ENCODE assay signal across 18 cellular contexts in the genomic region with DNA sequence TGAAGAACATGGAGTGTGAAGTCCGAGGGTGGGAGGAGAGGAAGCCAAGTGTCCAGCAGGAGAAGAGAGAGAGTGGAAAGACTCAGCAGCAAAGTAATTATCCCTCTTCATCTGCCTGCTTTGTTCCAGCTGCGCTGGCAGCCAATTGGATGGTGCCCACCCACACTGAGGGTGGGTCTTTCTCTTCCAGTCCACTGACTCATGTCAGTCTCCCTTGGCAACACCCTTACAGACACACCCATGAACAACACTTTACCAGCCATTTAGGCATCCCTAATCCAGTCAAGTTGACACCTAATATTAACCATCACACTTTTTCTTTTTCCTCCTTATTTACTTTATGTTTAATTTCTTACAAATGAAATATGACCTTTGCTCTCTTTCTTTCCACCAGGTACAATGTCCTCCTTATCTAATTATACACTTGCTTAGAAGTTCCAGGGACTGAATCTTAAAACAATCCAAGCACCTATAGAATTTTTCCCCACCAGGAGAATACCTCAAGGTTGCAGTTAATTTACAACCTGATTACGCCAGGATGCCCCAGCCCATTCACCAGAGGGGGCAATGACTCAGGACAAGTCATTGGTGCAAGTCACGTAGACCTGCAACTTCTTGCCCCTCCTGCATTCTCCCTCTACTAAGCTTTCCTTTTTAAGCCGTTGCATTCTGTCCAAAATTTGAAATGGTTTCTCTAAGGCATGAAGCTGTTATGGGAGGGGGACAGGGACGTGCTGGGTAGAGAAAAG.
DNase-seq lines count a peak whose midpoint lies in the region; ATAC-seq, FAIRE-seq and TF ChIP-seq lines count a peak whose summit lies in the region.
"Had no signal": no experiment of that assay in that cellular context is flagged by ENCODE, and none has a peak within 500 bp of the region (broad histone marks: within the 10 kb centered on the region; RNA-seq: fewer than 3 reads in every experiment).

No MANE protein-coding gene starts in this region.

- H3K27ac ChIP-seq in A673 (ENCODE audit: low read depth, low read length, poor library complexity, severe bottlenecking) (no peak overlapping the region), HEK293 (ENCODE audit: extremely low read depth, low read depth, low read length) (no peak overlapping the region), RWPE2 (ENCODE audit: poor library complexity, severe bottlenecking) (no peak overlapping the region), kidney (ENCODE audit: low read depth in 2 of 2, low read length in 2 of 2) (no peak overlapping the region)
- H3K27ac ChIP-seq: right atrium auricular region, suprapubic skin had no signal

- peak; percentile 43 for DNase-seq in A673 (ENCODE audit: low spot score)
- DNase-seq in RWPE2 (ENCODE audit: low spot score): no peak
- DNase-seq in kidney: peak; percentile 65
- DNase-seq in activated T-cell treated with anti-CD3 and anti-CD28 coated beads, Interleukin-2, amount 50 U/mL, for 1 hour: no peak
- DNase-seq in Right ventricle myocardium superior: no peak
- no peak for DNase-seq in ecto neural progenitor cell (ENCODE audit: low spot score)
- DNase-seq in activated effector memory CD4-positive, alpha-beta T cell treated with Interleukin-2 at 50 U/mL for 16 hours: no peak
- DNase-seq: activated T-cell treated with anti-CD3 and anti-CD28 coated beads, Interleukin-2, amount 50 U/mL, for 24 hours; AML-193; effector CD8-positive, alpha-beta T cell; Kasumi-1; NCI-H187 treated with DMSO at 0.1 percent for 48 hours; NCI-H774; SIG-M5 had no signal

- no peaks in the 10 kb centered on the region for H3K9me3 ChIP-seq in A673 (ENCODE audit: low read depth, low read length, poor library complexity, severe bottlenecking)
- H3K9me3 ChIP-seq in HEK293 (ENCODE audit: control insufficient read depth, insufficient read depth, low read depth, low read length): no peaks in the 10 kb centered on the region
- no peaks in the 10 kb centered on the region for H3K9me3 ChIP-seq in RWPE2 (ENCODE audit: severe bottlenecking)
- no peaks in the 10 kb centered on the region for H3K9me3 ChIP-seq in kidney (ENCODE audit: control insufficient read depth in 1 of 2, low read length in 2 of 2)
- H3K9me3 ChIP-seq: right atrium auricular region, suprapubic skin had no signal

- H3K4me3 ChIP-seq in A673 (ENCODE audit: low read depth, low read length, poor library complexity, severe bottlenecking) (no peak overlapping the region), HEK293 (ENCODE audit: low read depth, low read length) (no peak overlapping the region), RWPE2 (ENCODE audit: severe bottlenecking) (no peak overlapping the region), kidney (ENCODE audit: low read length in 2 of 2) (no peak overlapping the region)
- H3K4me3 ChIP-seq: lung, right atrium auricular region, suprapubic skin had no signal

- H3K4me1 ChIP-seq in A673 (ENCODE audit: insufficient read depth, low read length, poor library complexity, severe bottlenecking) (no peaks in the 10 kb centered on the region), HEK293 (ENCODE audit: control insufficient read depth, insufficient read depth, low read length) (no peaks in the 10 kb centered on the region), RWPE2 (ENCODE audit: insufficient read depth, poor library complexity, severe bottlenecking) (no peaks in the 10 kb centered on the region), kidney (ENCODE audit: control insufficient read depth in 1 of 2, insufficient read depth in 1 of 2, low read depth in 1 of 2, low read length in 2 of 2) (no peaks in the 10 kb centered on the region)
- H3K4me1 ChIP-seq: right atrium auricular region, suprapubic skin had no signal

- H3K36me3 ChIP-seq in A673 (ENCODE audit: insufficient read depth, low read length, poor library complexity, severe bottlenecking) (no peaks in the 10 kb centered on the region), HEK293 (ENCODE audit: control insufficient read depth in 2 of 2, insufficient read depth in 1 of 2, low read length in 2 of 2) (no peaks in the 10 kb centered on the region), RWPE2 (ENCODE audit: low read depth) (no peaks in the 10 kb centered on the region), kidney (ENCODE audit: control insufficient read depth in 1 of 2, insufficient read depth in 2 of 2, low read length in 2 of 2) (no peaks in the 10 kb centered on the region)
- H3K36me3 ChIP-seq: right atrium auricular region, suprapubic skin had no signal

- H3K27me3 ChIP-seq in A673 (replicated peaks; ENCODE audit: insufficient read depth, low read depth, low read length, poor library complexity) (no peaks in the 10 kb centered on the region), RWPE2 (ENCODE audit: insufficient read depth, poor library complexity, severe bottlenecking) (peaks cover 4% of the 10 kb centered on the region)
- H3K27me3 ChIP-seq: right atrium auricular region, suprapubic skin had no signal

- BruUV-seq in A673 (replicated peaks; lab: Mats Ljungman, UMichigan): no TSS peak

- intact Hi-C loops in A673 (cut with micrococcal nuclease; ENCODE audit: unreplicated experiment): no loop called here
- intact Hi-C loops in kidney (cut with DNase I): no loop called here
- intact Hi-C loops in Right ventricle myocardium superior (cut with DNase I): no loop called here

- POLR2A ChIA-PET in A673 (lab: Charles Lee; ENCODE audit: low non-redundant PET) (no interaction called here), HEK293 (lab: Yijun Ruan, JAX) (no interaction called here)

- no peak overlapping the region for H3K9ac ChIP-seq in kidney (ENCODE audit: low read length in 2 of 2)

- TF ChIP-seq CTCF in A673 (conservative IDR thresholded peaks at IDR 0.05; ENCODE audit: low read depth, low read length): no peak
- TF ChIP-seq CTCF in HEK293 (tag by site-specific recombination; IDR thresholded peaks at IDR 0.05): no peak
- no peak for TF ChIP-seq CTCF in RWPE2 (IDR thresholded peaks at IDR 0.05; ENCODE audit: poor library complexity, severe bottlenecking)
- TF ChIP-seq CTCF in kidney (IDR thresholded peaks at IDR 0.05; ENCODE audit: borderline replicate concordance, extremely low read depth, insufficient read depth): no peak

- 0 out of 3 replicates have a peak, but pooled peaks have one; percentile 33 for ATAC-seq in RWPE2 (ENCODE audit: low read depth)
- no peak for ATAC-seq in Right ventricle myocardium superior (ENCODE audit: poor library complexity)

- no peak for FAIRE-seq in kidney (lab: Jason Lieb, UNC)

- CTCF ChIA-PET in A673 (lab: Charles Lee): no interaction called here
- CTCF ChIA-PET in HEK293 (lab: Yijun Ruan, JAX): no interaction called here

TF ChIP-seq in HEK293, 187 proteins besides CTCF, POLR2A, EP300 and RAD21:
- no peak for TF ChIP-seq ZNF140 (tag by site-specific recombination; IDR thresholded peaks at IDR 0.05)
- peak; percentile 26; the same call in 1 of the 2 replicates for TF ChIP-seq SP2 (tag by site-specific recombination; IDR thresholded peaks at IDR 0.05)
- TF ChIP-seq, protein P1, sequence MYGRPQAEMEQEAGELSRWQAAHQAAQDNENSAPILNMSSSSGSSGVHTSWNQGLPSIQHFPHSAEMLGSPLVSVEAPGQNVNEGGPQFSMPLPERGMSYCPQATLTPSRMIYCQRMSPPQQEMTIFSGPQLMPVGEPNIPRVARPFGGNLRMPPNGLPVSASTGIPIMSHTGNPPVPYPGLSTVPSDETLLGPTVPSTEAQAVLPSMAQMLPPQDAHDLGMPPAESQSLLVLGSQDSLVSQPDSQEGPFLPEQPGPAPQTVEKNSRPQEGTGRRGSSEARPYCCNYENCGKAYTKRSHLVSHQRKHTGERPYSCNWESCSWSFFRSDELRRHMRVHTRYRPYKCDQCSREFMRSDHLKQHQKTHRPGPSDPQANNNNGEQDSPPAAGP (tag by site-specific recombination; IDR thresholded peaks at IDR 0.05): peak; percentile 55
- TF ChIP-seq KLF1 (tag by site-specific recombination; IDR thresholded peaks at IDR 0.05): peak; percentile 73
- peak; percentile 47; the same call in 1 of the 2 replicates for TF ChIP-seq ZFHX2 (tag by site-specific recombination; conservative IDR thresholded peaks at IDR 0.05)
- no peak for TF ChIP-seq SETDB1 (IDR thresholded peaks at IDR 0.05; ENCODE audit: insufficient read length, low read length)

Comparison
In these comparisons a context has a peak if more than half of its experiments do, and no peak if none do; other contexts are left out.
1. DNase-seq: peak in A673 (single experiment) and kidney (single experiment); none in RWPE2 (single experiment), activated T-cell treated with anti-CD3 and anti-CD28 coated beads, Interleukin-2, amount 50 U/mL, for 1 hour (single experiment), Right ventricle myocardium superior (single experiment), ecto neural progenitor cell (single experiment) and activated effector memory CD4-positive, alpha-beta T cell treated with Interleukin-2 at 50 U/mL for 16 hours (single experiment).